In the genomic region with DNA sequence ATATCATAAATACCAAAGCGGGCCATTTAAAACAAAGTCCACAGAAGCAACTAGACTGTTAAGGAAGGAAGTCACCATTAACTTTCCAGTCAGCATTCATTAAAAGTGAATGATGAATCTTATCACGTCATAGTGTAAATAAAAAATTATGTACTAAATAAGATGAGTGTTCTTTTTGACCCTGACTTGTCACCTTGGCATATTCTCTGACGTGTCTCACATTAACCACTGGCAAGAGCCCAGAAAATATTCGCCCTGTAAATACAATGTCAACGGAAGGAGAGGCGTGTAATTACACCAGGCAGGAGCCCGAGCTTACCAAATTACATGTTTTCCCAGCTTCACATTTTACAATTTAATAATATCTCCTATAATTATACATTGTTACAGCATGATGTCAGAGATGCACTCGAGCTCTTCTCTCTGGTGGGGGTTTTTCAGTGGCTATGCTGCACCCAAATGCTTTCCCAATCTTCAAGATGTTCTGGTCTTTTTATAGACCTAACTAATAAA, we compare ENCODE assay signal across 14 cellular contexts. TPM values are rescaled to one million over a fixed set of nuclear protein-coding genes. Genes with fewer than 3 reads are reported as not detected.
DNase-seq lines count a peak whose midpoint lies in the region; ATAC-seq and TF ChIP-seq lines count a peak whose summit lies in the region.
"Had no signal": no experiment of that assay in that cellular context is flagged by ENCODE, and none has a peak within 500 bp of the region (broad histone marks: within the 10 kb centered on the region; RNA-seq: fewer than 3 reads in every experiment).

No MANE protein-coding gene starts in this region.

- CTCF ChIA-PET in Panc1 (lab: Charles Lee) (interaction anchor here (0.6 kb wide), 1 partner anchor 38 kb away, joined by 3 read pairs; no protein-coding TSS in a partner anchor), WTC11 (lab: Charles Lee) (no interaction called here)

- intact Hi-C loops in Panc1 (cut with micrococcal nuclease; ENCODE audit: unreplicated experiment) = no loop called here
- intact Hi-C loops in thyroid gland (cut with DNase I) = no loop called here

- no peak overlapping the region for H3K4me3 ChIP-seq in Panc1 (ENCODE audit: low read depth in 2 of 2, low read length in 2 of 2)
- no peak overlapping the region for H3K4me3 ChIP-seq in thyroid gland (replicated peaks in 1 of 3)
- no peak overlapping the region for H3K4me3 ChIP-seq in brain microvascular endothelial cell (ENCODE audit: low read depth, low read length)
- H3K4me3 ChIP-seq: BLaER1 treated with 17β-estradiol and CSF1 and Interleukin-3, amounts not matched to agents 10 nM and 100 nM; testis had no signal

- in situ Hi-C loops in Panc1 (cut with HindIII; ENCODE audit: low pct_unique_long_range_greater_than_20kb, low sequenced_read_pairs) (no loop called here), brain microvascular endothelial cell (cut with HindIII; ENCODE audit: low pct_ligation_motif_present, low sequenced_read_pairs) (no loop called here)

- WGBS in thyroid gland, 2 donors = 58 to 59% methylated on average over 8 of the region's 8 CpGs

- no TSS peak for BruUV-seq in Panc1 (replicated peaks; lab: Mats Ljungman, UMichigan)

- H3K27ac Mint-ChIP-seq in WTC11 = no peak overlapping the region
- H3K27ac Mint-ChIP-seq: nephron had no signal

- H3K4me1 Mint-ChIP-seq in WTC11 = no peaks in the 10 kb centered on the region

- no peak for TF ChIP-seq POLR2A in thyroid gland (IDR thresholded peaks at IDR 0.05)

- no peak for TF ChIP-seq CTCF in Panc1 (IDR thresholded peaks at IDR 0.05)
- TF ChIP-seq CTCF in thyroid gland (IDR thresholded peaks at IDR 0.05) = no peak
- no peak for TF ChIP-seq CTCF in WTC11 (IDR thresholded peaks at IDR 0.05)
- TF ChIP-seq CTCF in brain microvascular endothelial cell (IDR thresholded peaks at IDR 0.05; ENCODE audit: low read depth, low read length, missing control alignments) = no peak

- H3K4me1 ChIP-seq in Panc1 (ENCODE audit: control insufficient read depth, insufficient read depth, low read length) (no peaks in the 10 kb centered on the region), thyroid gland (no peaks in the 10 kb centered on the region)
- H3K4me1 ChIP-seq: BLaER1 treated with 17β-estradiol and CSF1 and Interleukin-3, amounts not matched to agents 10 nM and 100 nM; testis had no signal

- peak; percentile 20 for DNase-seq in GM04504 (ENCODE audit: low read depth)
- DNase-seq in NCI-H1436 (lab: John Stamatoyannopoulos, UW) = peak; percentile 82
- DNase-seq in Panc1 (ENCODE audit: low read depth, low spot score) = peak; percentile 18
- DNase-seq in left kidney (ENCODE audit: low read depth, low spot score) = peak; percentile 19
- DNase-seq in activated CD4-positive, alpha-beta T cell treated with anti-CD3 and anti-CD28 coated beads for 1 hour = no peak
- DNase-seq in thyroid gland = no peak
- DNase-seq in WTC11 (ENCODE audit: low spot score) = no peak
- no peak for DNase-seq in brain microvascular endothelial cell
- DNase-seq: activated CD4-positive, alpha-beta T cell treated with anti-CD3 and anti-CD28 coated beads for 48 hours; aorta; effector CD4-positive, alpha-beta T cell; testis had no signal

- H3K27ac ChIP-seq in Panc1 (ENCODE audit: low read length) (no peak overlapping the region), thyroid gland (no peak overlapping the region), brain microvascular endothelial cell (no peak overlapping the region)
- H3K27ac ChIP-seq: BLaER1 treated with 17β-estradiol and CSF1 and Interleukin-3, amounts not matched to agents 10 nM and 100 nM; testis had no signal

- POLR2A ChIA-PET in Panc1 (lab: Charles Lee) = no interaction called here
- POLR2A ChIA-PET in WTC11 (lab: Charles Lee) = no interaction called here

- H3K9me3 ChIP-seq in Panc1 (ENCODE audit: control insufficient read depth, insufficient read depth, low read depth, low read length) = no peaks in the 10 kb centered on the region
- no peaks in the 10 kb centered on the region for H3K9me3 ChIP-seq in thyroid gland
- H3K9me3 ChIP-seq: testis had no signal

- H3K36me3 ChIP-seq in Panc1 (ENCODE audit: control insufficient read depth, insufficient read depth, low read length) (no peaks in the 10 kb centered on the region), thyroid gland (no peaks in the 10 kb centered on the region), brain microvascular endothelial cell (replicated peaks) (no peaks in the 10 kb centered on the region)
- H3K36me3 ChIP-seq: BLaER1 treated with 17β-estradiol and CSF1 and Interleukin-3, amounts not matched to agents 10 nM and 100 nM had no signal

- no peak for ATAC-seq in Panc1
- ATAC-seq in WTC11 = no peak

- H3K27me3 ChIP-seq in Panc1 (ENCODE audit: control insufficient read depth, insufficient read depth, low read length) (no peaks in the 10 kb centered on the region), thyroid gland (no peaks in the 10 kb centered on the region), brain microvascular endothelial cell (replicated peaks) (no peaks in the 10 kb centered on the region)
- H3K27me3 ChIP-seq: BLaER1 treated with 17β-estradiol and CSF1 and Interleukin-3, amounts not matched to agents 10 nM and 100 nM; testis had no signal

- H3K4me3 Mint-ChIP-seq in WTC11 = no peak overlapping the region
- H3K4me3 Mint-ChIP-seq: nephron had no signal

- H3K9me3 Mint-ChIP-seq in WTC11 = peaks cover 23% of the 10 kb centered on the region
- H3K9me3 Mint-ChIP-seq: nephron had no signal

- peaks cover 4% of the 10 kb centered on the region for H3K27me3 Mint-ChIP-seq in WTC11 (ENCODE audit: low read depth)

- H3K36me3 Mint-ChIP-seq in WTC11 = no peaks in the 10 kb centered on the region

TF ChIP-seq in WTC11, 78 proteins besides CTCF, POLR2A, EP300 and RAD21 (continues in another document):
- TF ChIP-seq, protein P1, sequence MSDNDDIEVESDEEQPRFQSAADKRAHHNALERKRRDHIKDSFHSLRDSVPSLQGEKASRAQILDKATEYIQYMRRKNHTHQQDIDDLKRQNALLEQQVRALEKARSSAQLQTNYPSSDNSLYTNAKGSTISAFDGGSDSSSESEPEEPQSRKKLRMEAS (CRISPR knock-in tag; IDR thresholded peaks at IDR 0.05) = no peak
- no peak for TF ChIP-seq NFATC4 (CRISPR knock-in tag; IDR thresholded peaks at IDR 0.05)
- no peak for TF ChIP-seq ZNF121 (CRISPR knock-in tag; IDR thresholded peaks at IDR 0.05)
- TF ChIP-seq KAT7 (CRISPR knock-in tag; IDR thresholded peaks at IDR 0.05; ENCODE audit: borderline replicate concordance) = no peak
- TF ChIP-seq USF1 (CRISPR knock-in tag; IDR thresholded peaks at IDR 0.05) = no peak
- no peak for TF ChIP-seq CDX4 (CRISPR knock-in tag; IDR thresholded peaks at IDR 0.05; ENCODE audit: borderline replicate concordance)
- TF ChIP-seq FOXJ3 (CRISPR knock-in tag; IDR thresholded peaks at IDR 0.05; ENCODE audit: borderline replicate concordance) = no peak
- no peak for TF ChIP-seq MXD4 (CRISPR knock-in tag; IDR thresholded peaks at IDR 0.05; ENCODE audit: borderline replicate concordance)
- TF ChIP-seq, protein P2, sequence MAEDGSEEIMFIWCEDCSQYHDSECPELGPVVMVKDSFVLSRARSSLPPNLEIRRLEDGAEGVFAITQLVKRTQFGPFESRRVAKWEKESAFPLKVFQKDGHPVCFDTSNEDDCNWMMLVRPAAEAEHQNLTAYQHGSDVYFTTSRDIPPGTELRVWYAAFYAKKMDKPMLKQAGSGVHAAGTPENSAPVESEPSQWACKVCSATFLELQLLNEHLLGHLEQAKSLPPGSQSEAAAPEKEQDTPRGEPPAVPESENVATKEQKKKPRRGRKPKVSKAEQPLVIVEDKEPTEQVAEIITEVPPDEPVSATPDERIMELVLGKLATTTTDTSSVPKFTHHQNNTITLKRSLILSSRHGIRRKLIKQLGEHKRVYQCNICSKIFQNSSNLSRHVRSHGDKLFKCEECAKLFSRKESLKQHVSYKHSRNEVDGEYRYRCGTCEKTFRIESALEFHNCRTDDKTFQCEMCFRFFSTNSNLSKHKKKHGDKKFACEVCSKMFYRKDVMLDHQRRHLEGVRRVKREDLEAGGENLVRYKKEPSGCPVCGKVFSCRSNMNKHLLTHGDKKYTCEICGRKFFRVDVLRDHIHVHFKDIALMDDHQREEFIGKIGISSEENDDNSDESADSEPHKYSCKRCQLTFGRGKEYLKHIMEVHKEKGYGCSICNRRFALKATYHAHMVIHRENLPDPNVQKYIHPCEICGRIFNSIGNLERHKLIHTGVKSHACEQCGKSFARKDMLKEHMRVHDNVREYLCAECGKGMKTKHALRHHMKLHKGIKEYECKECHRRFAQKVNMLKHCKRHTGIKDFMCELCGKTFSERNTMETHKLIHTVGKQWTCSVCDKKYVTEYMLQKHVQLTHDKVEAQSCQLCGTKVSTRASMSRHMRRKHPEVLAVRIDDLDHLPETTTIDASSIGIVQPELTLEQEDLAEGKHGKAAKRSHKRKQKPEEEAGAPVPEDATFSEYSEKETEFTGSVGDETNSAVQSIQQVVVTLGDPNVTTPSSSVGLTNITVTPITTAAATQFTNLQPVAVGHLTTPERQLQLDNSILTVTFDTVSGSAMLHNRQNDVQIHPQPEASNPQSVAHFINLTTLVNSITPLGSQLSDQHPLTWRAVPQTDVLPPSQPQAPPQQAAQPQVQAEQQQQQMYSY (CRISPR knock-in tag; IDR thresholded peaks at IDR 0.05) = no peak
- no peak for TF ChIP-seq ZNF219 (CRISPR knock-in tag; IDR thresholded peaks at IDR 0.05; ENCODE audit: borderline replicate concordance)

RNA-seq across cellular contexts. Expression of gene UBE2QL1, which starts 29.3 kb away (rescaled TPM):
- total RNA-seq in Panc1 (2021; ENCODE audit: unreplicated experiment) (not detected), thyroid gland (1 to 10 TPM; 2.0 to 4.0 (median 2.6) TPM), WTC11 (2021) (0.46 to 0.50 TPM (median 0.46 TPM) in 3 replicates)
- polyA plus RNA-seq in Panc1 (2012; ENCODE audit: insufficient read length) = not detected

RNA-seq across cellular contexts. Expression of gene MED10, which starts 41.0 kb away (rescaled TPM):
- 34.0 TPM for total RNA-seq in Panc1 (2021; ENCODE audit: unreplicated experiment)
- polyA plus RNA-seq in Panc1 (2012; ENCODE audit: insufficient read length) = 48.9 TPM
- 10 to 100 TPM; 14.6 to 29.7 (median 25.7) TPM for total RNA-seq in thyroid gland
- total RNA-seq in WTC11 (2021) = 15.7 to 17.9 TPM (median 17.2 TPM) in 3 replicates

Comparison
In these comparisons a context has a peak if more than half of its experiments do, and no peak if none do; other contexts are left out.
1. DNase-seq: peak in GM04504 (single experiment), NCI-H1436 (single experiment), Panc1 (single experiment) and left kidney (single experiment); none in activated CD4-positive, alpha-beta T cell treated with anti-CD3 and anti-CD28 coated beads for 1 hour (single experiment), thyroid gland (0 of 2), WTC11 (single experiment) and brain microvascular endothelial cell (single experiment).